In genomic region chr2:96407041-96407918, GRCh38 we compare ENCODE assay signal across 1 cellular context.
A peak's percentile ranks its signal among the peaks of the same experiment; 100 is the strongest.
TF ChIP-seq lines count a peak whose summit lies in the region.

No MANE protein-coding gene starts in this region.

TF ChIP-seq in HEK293, 187 proteins besides CTCF, POLR2A, EP300 and RAD21 (continued from another document and continues in another):
- TF ChIP-seq REPIN1 (tag by site-specific recombination; IDR thresholded peaks at IDR 0.05; ENCODE audit: low read depth) (no peak), ZNF664 (tag by site-specific recombination; IDR thresholded peaks at IDR 0.05) (no peak), ZNF654 (tag by site-specific recombination; IDR thresholded peaks at IDR 0.05; ENCODE audit: low read depth) (peak; percentile 46), ZNF18 (tag by site-specific recombination; IDR thresholded peaks at IDR 0.05) (no peak), ZNF830 (tag by site-specific recombination; IDR thresholded peaks at IDR 0.05; ENCODE audit: low read depth) (no peak), KLF8 (tag by site-specific recombination; IDR thresholded peaks at IDR 0.05) (no peak), YY2 (tag by site-specific recombination; IDR thresholded peaks at IDR 0.05) (peak; percentile 64; the same call in 1 of the 2 replicates), IKZF3 (tag by site-specific recombination; IDR thresholded peaks at IDR 0.05) (no peak), ZNF362 (tag by site-specific recombination; IDR thresholded peaks at IDR 0.05) (no peak), ZNF639 (tag by site-specific recombination; IDR thresholded peaks at IDR 0.05) (no peak), ZNF571 (tag by site-specific recombination; IDR thresholded peaks at IDR 0.05) (no peak), ZNF768 (tag by site-specific recombination; IDR thresholded peaks at IDR 0.05) (no peak), BCL11A (tag by site-specific recombination; IDR thresholded peaks at IDR 0.05; ENCODE audit: low read depth) (no peak), ZNF624 (tag by site-specific recombination; IDR thresholded peaks at IDR 0.05) (no peak), ZNF76 (tag by site-specific recombination; IDR thresholded peaks at IDR 0.05; ENCODE audit: borderline replicate concordance, low read depth) (no peak), ZNF433 (tag by site-specific recombination; IDR thresholded peaks at IDR 0.05; ENCODE audit: low read depth) (no peak), INSM2 (tag by site-specific recombination; IDR thresholded peaks at IDR 0.05) (no peak), ZNF580 (tag by site-specific recombination; IDR thresholded peaks at IDR 0.05) (no peak), OSR2 (tag by site-specific recombination; IDR thresholded peaks at IDR 0.05) (no peak), SCRT2 (tag by site-specific recombination; IDR thresholded peaks at IDR 0.05) (peak; percentile 33; the same call in 1 of the 2 replicates), ZNF544 (tag by site-specific recombination; IDR thresholded peaks at IDR 0.05) (no peak), ZNF24 (tag by site-specific recombination; IDR thresholded peaks at IDR 0.05) (no peak), ZBTB11 (tag by site-specific recombination; conservative IDR thresholded peaks at IDR 0.05; ENCODE audit: low read depth) (no peak), ZNF692 (tag by site-specific recombination; IDR thresholded peaks at IDR 0.05) (no peak), ZNF558 (tag by site-specific recombination; IDR thresholded peaks at IDR 0.05) (no peak)
- TF ChIP-seq, protein P1, sequence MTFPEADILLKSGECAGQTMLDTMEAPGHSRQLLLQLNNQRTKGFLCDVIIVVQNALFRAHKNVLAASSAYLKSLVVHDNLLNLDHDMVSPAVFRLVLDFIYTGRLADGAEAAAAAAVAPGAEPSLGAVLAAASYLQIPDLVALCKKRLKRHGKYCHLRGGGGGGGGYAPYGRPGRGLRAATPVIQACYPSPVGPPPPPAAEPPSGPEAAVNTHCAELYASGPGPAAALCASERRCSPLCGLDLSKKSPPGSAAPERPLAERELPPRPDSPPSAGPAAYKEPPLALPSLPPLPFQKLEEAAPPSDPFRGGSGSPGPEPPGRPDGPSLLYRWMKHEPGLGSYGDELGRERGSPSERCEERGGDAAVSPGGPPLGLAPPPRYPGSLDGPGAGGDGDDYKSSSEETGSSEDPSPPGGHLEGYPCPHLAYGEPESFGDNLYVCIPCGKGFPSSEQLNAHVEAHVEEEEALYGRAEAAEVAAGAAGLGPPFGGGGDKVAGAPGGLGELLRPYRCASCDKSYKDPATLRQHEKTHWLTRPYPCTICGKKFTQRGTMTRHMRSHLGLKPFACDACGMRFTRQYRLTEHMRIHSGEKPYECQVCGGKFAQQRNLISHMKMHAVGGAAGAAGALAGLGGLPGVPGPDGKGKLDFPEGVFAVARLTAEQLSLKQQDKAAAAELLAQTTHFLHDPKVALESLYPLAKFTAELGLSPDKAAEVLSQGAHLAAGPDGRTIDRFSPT (tag by site-specific recombination; IDR thresholded peaks at IDR 0.05) = no peak
- TF ChIP-seq, protein P2, sequence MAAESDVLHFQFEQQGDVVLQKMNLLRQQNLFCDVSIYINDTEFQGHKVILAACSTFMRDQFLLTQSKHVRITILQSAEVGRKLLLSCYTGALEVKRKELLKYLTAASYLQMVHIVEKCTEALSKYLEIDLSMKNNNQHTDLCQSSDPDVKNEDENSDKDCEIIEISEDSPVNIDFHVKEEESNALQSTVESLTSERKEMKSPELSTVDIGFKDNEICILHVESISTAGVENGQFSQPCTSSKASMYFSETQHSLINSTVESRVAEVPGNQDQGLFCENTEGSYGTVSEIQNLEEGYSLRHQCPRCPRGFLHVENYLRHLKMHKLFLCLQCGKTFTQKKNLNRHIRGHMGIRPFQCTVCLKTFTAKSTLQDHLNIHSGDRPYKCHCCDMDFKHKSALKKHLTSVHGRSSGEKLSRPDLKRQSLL (tag by site-specific recombination; IDR thresholded peaks at IDR 0.05) = no peak
- TF ChIP-seq, protein P3, sequence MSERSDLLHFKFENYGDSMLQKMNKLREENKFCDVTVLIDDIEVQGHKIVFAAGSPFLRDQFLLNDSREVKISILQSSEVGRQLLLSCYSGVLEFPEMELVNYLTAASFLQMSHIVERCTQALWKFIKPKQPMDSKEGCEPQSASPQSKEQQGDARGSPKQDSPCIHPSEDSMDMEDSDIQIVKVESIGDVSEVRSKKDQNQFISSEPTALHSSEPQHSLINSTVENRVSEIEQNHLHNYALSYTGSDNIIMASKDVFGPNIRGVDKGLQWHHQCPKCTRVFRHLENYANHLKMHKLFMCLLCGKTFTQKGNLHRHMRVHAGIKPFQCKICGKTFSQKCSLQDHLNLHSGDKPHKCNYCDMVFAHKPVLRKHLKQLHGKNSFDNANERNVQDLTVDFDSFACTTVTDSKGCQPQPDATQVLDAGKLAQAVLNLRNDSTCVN (tag by site-specific recombination; optimal IDR thresholded peaks at IDR 0.05) = no peak
- TF ChIP-seq, protein P4, sequence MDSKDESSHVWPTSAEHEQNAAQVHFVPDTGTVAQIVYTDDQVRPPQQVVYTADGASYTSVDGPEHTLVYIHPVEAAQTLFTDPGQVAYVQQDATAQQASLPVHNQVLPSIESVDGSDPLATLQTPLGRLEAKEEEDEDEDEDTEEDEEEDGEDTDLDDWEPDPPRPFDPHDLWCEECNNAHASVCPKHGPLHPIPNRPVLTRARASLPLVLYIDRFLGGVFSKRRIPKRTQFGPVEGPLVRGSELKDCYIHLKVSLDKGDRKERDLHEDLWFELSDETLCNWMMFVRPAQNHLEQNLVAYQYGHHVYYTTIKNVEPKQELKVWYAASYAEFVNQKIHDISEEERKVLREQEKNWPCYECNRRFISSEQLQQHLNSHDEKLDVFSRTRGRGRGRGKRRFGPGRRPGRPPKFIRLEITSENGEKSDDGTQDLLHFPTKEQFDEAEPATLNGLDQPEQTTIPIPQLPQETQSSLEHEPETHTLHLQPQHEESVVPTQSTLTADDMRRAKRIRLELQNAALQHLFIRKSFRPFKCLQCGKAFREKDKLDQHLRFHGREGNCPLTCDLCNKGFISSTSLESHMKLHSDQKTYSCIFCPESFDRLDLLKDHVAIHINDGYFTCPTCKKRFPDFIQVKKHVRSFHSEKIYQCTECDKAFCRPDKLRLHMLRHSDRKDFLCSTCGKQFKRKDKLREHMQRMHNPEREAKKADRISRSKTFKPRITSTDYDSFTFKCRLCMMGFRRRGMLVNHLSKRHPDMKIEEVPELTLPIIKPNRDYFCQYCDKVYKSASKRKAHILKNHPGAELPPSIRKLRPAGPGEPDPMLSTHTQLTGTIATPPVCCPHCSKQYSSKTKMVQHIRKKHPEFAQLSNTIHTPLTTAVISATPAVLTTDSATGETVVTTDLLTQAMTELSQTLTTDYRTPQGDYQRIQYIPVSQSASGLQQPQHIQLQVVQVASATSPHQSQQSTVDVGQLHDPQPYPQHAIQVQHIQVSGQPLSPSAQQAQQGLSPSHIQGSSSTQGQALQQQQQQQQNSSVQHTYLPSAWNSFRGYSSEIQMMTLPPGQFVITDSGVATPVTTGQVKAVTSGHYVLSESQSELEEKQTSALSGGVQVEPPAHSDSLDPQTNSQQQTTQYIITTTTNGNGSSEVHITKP (tag by site-specific recombination; IDR thresholded peaks at IDR 0.05) = peak; percentile 49; the same call in 1 of the 2 replicates
- TF ChIP-seq, protein P5, sequence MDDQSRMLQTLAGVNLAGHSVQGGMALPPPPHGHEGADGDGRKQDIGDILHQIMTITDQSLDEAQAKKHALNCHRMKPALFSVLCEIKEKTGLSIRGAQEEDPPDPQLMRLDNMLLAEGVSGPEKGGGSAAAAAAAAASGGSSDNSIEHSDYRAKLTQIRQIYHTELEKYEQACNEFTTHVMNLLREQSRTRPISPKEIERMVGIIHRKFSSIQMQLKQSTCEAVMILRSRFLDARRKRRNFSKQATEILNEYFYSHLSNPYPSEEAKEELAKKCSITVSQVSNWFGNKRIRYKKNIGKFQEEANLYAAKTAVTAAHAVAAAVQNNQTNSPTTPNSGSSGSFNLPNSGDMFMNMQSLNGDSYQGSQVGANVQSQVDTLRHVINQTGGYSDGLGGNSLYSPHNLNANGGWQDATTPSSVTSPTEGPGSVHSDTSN (CRISPR knock-in tag; IDR thresholded peaks at IDR 0.05) = no peak
- TF ChIP-seq, protein P6, sequence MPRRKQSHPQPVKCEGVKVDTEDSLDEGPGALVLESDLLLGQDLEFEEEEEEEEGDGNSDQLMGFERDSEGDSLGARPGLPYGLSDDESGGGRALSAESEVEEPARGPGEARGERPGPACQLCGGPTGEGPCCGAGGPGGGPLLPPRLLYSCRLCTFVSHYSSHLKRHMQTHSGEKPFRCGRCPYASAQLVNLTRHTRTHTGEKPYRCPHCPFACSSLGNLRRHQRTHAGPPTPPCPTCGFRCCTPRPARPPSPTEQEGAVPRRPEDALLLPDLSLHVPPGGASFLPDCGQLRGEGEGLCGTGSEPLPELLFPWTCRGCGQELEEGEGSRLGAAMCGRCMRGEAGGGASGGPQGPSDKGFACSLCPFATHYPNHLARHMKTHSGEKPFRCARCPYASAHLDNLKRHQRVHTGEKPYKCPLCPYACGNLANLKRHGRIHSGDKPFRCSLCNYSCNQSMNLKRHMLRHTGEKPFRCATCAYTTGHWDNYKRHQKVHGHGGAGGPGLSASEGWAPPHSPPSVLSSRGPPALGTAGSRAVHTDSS (tag by site-specific recombination; IDR thresholded peaks at IDR 0.05) = no peak
